ENCODE assay signal across 8 cellular contexts in the genomic region with DNA sequence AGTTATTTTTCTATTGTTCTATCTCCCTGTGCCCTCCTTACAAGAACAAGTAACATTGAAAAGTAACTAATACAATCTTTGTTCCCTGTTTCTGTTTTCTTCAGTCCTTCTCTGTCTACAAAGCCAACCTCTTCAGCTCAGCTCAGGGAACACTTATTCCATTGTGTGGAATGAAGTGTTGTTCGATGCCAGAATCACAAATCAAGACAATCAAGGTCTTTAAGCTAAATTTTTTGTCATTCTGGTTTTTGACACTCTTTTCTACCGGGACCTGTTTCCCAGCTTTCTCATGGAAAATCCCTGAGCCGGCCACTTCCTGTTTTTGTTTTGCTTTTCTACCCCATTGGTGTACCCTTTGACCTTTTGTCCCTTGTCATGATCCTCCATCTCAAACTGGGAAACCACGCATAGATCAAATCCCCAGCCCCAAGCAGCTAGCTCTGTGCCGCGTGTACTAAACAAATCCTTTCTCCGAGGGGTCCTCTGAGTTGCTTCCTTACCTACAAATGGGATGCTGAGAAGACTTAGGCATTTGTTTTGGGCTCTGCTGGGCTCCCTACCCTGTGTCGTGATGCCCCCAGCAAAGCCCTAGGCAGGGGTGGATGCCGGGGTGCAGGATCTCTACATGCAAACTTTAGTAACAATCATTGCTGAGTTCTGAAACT.
A peak's percentile ranks its signal among the peaks of the same experiment; 100 is the strongest.
DNase-seq lines count a peak whose midpoint lies in the region; ATAC-seq and TF ChIP-seq lines count a peak whose summit lies in the region.

No MANE protein-coding gene starts in this region.

- peaks cover 1% of the 10 kb centered on the region for H3K9me3 Mint-ChIP-seq in activated naive CD8-positive, alpha-beta T cell treated with anti-CD3 and anti-CD28 coated beads, Interleukin-2, amount 10 ng/mL, durations not matched to agents 7 days and 5 days

- H4K20me1 ChIP-seq in smooth muscle cell (ENCODE audit: low read depth): no peaks in the 10 kb centered on the region

- H3K4me1 ChIP-seq in HUES6 (ENCODE audit: control insufficient read depth, insufficient read depth, low read length) (peaks cover 30% of the 10 kb centered on the region), iPS-18a (ENCODE audit: control insufficient read depth, low read depth, low read length) (peaks cover 23% of the 10 kb centered on the region), smooth muscle cell (ENCODE audit: low read depth) (peaks cover 32% of the 10 kb centered on the region)

- no peaks in the 10 kb centered on the region for H3K79me2 ChIP-seq in smooth muscle cell (ENCODE audit: low read depth)

- H3K4me3 Mint-ChIP-seq in activated naive CD8-positive, alpha-beta T cell treated with anti-CD3 and anti-CD28 coated beads, Interleukin-2, amount 10 ng/mL, durations not matched to agents 7 days and 5 days: no peak overlapping the region

- peaks cover 6% of the 10 kb centered on the region for H3K36me3 Mint-ChIP-seq in activated naive CD8-positive, alpha-beta T cell treated with anti-CD3 and anti-CD28 coated beads, Interleukin-2, amount 10 ng/mL, durations not matched to agents 7 days and 5 days

- H3K9me3 ChIP-seq in HUES6 (ENCODE audit: control insufficient read depth, insufficient read depth, low read depth, low read length): no peaks in the 10 kb centered on the region
- no peaks in the 10 kb centered on the region for H3K9me3 ChIP-seq in iPS-18a (ENCODE audit: control insufficient read depth, low read depth, low read length)
- no peaks in the 10 kb centered on the region for H3K9me3 ChIP-seq in smooth muscle cell (replicated peaks; ENCODE audit: low read depth)

- peak overlapping the region; percentile 97 for H3K27ac ChIP-seq in HUES6 (ENCODE audit: low read depth, low read length)
- H3K27ac ChIP-seq in iPS-18a (ENCODE audit: low read length): peak overlapping the region; percentile 33
- H3K27ac ChIP-seq in smooth muscle cell (ENCODE audit: low read depth): peak overlapping the region; percentile 96

- no peak for ATAC-seq in activated naive CD8-positive, alpha-beta T cell treated with anti-CD3 and anti-CD28 coated beads, Interleukin-2, amount 10 ng/mL, durations not matched to agents 7 days and 5 days (ENCODE audit: low read depth)
- no peak for ATAC-seq in HG03139 (IDR thresholded peaks at IDR 0.05; ENCODE audit: unreplicated experiment)
- ATAC-seq in GM21786 (IDR thresholded peaks at IDR 0.05; ENCODE audit: unreplicated experiment): no peak

- TF ChIP-seq CTCF in smooth muscle cell (IDR thresholded peaks at IDR 0.05; ENCODE audit: borderline replicate concordance, insufficient read depth, poor library complexity, severe bottlenecking): no peak

- peak overlapping the region; percentile 79 for H3K9ac ChIP-seq in HUES6 (ENCODE audit: low read length)
- H3K9ac ChIP-seq in iPS-18a (ENCODE audit: low read length): no peak overlapping the region
- H3K9ac ChIP-seq in smooth muscle cell (ENCODE audit: low read depth): peak overlapping the region; percentile 69

- H3K27me3 ChIP-seq in HUES6 (ENCODE audit: control insufficient read depth, insufficient read depth, low read length): no peaks in the 10 kb centered on the region
- no peaks in the 10 kb centered on the region for H3K27me3 ChIP-seq in iPS-18a (ENCODE audit: control insufficient read depth, insufficient read depth, low read length)
- no peaks in the 10 kb centered on the region for H3K27me3 ChIP-seq in smooth muscle cell (ENCODE audit: low read depth)

- H3K4me3 ChIP-seq in HUES6 (ENCODE audit: low read depth, low read length): no peak overlapping the region
- no peak overlapping the region for H3K4me3 ChIP-seq in iPS-18a (ENCODE audit: low read length)
- H3K4me3 ChIP-seq in smooth muscle cell: no peak overlapping the region

- H3F3A ChIP-seq in smooth muscle cell (ENCODE audit: low read depth): peaks cover 29% of the 10 kb centered on the region

- no peak for DNase-seq in activated naive CD8-positive, alpha-beta T cell treated with anti-CD3 and anti-CD28 coated beads, Interleukin-2, amount 10 ng/mL, durations not matched to agents 7 days and 5 days
- DNase-seq in smooth muscle cell (lab: John Stamatoyannopoulos, UW; ENCODE audit: unreplicated experiment): no peak
- DNase-seq in hippocampal formation (lab: John Stamatoyannopoulos, UW): no peak
- no peak for DNase-seq in NCI-H187 (lab: John Stamatoyannopoulos, UW)

- POLR2A ChIA-PET in activated naive CD8-positive, alpha-beta T cell treated with anti-CD3 and anti-CD28 coated beads, Interleukin-2, amount 10 ng/mL, durations not matched to agents 7 days and 5 days (lab: Charles Lee): no interaction called here

- no peaks in the 10 kb centered on the region for H3K27me3 Mint-ChIP-seq in activated naive CD8-positive, alpha-beta T cell treated with anti-CD3 and anti-CD28 coated beads, Interleukin-2, amount 10 ng/mL, durations not matched to agents 7 days and 5 days

- peak overlapping the region; percentile 31 for H3K27ac Mint-ChIP-seq in activated naive CD8-positive, alpha-beta T cell treated with anti-CD3 and anti-CD28 coated beads, Interleukin-2, amount 10 ng/mL, durations not matched to agents 7 days and 5 days

- peak overlapping the region; percentile 40 for H3K4me2 ChIP-seq in smooth muscle cell

- H3K36me3 ChIP-seq in HUES6 (ENCODE audit: control insufficient read depth, insufficient read depth, low read length) (no peaks in the 10 kb centered on the region), iPS-18a (ENCODE audit: control insufficient read depth, low read depth, low read length) (no peaks in the 10 kb centered on the region), smooth muscle cell (ENCODE audit: low read depth) (no peaks in the 10 kb centered on the region)

- WGBS in smooth muscle cell (ENCODE audit: low lambda C conversion rate): 40% methylated on average over 9 of the region's 9 CpGs

- peak overlapping the region; percentile 28 for H2AFZ ChIP-seq in smooth muscle cell (ENCODE audit: low read depth)

- peaks cover 38% of the 10 kb centered on the region for H3K4me1 Mint-ChIP-seq in activated naive CD8-positive, alpha-beta T cell treated with anti-CD3 and anti-CD28 coated beads, Interleukin-2, amount 10 ng/mL, durations not matched to agents 7 days and 5 days

Comparison
In these comparisons a context has a peak if more than half of its experiments do, and no peak if none do; other contexts are left out.
1. H3K27ac ChIP-seq: peak in every context shown above with its lines; median percentile 97 in HUES6; 96 in smooth muscle cell; 33 in iPS-18a.